Comparison of ENCODE assay signal across 11 cellular contexts in genomic region chr3:73094127-73094526, GRCh38. TPM values are rescaled to one million over a fixed set of nuclear protein-coding genes. Genes with fewer than 3 reads are reported as not detected.
DNase-seq lines count a peak whose midpoint lies in the region; ATAC-seq and TF ChIP-seq lines count a peak whose summit lies in the region.
"Had no signal": no experiment of that assay in that cellular context is flagged by ENCODE, and none has a peak within 500 bp of the region (broad histone marks: within the 10 kb centered on the region; RNA-seq: fewer than 3 reads in every experiment).

No MANE protein-coding gene starts in this region.

- TF ChIP-seq CTCF in LNCaP clone FGC (IDR thresholded peaks at IDR 0.05; ENCODE audit: control insufficient read depth, extremely low read depth, insufficient read depth) (peak; percentile 24; the same call in 1 of the 2 replicates), progenitor cell of endocrine pancreas (IDR thresholded peaks at IDR 0.05; ENCODE audit: unreplicated experiment) (peak; percentile 27), omental fat pad (IDR thresholded peaks at IDR 0.05) (no peak)

- no peak overlapping the region for H3K4me3 ChIP-seq in LNCaP clone FGC (ENCODE audit: low read depth, low read length)

- H3K9me3 Mint-ChIP-seq in activated CD8-positive, alpha-beta T cell treated with anti-CD3 and anti-CD28 coated beads, Interleukin-2, amount 10 ng/mL, durations not matched to agents 7 days and 5 days (ENCODE audit: insufficient read depth): no peaks in the 10 kb centered on the region
- no peaks in the 10 kb centered on the region for H3K9me3 Mint-ChIP-seq in progenitor cell of endocrine pancreas (ENCODE audit: low read depth)
- H3K9me3 Mint-ChIP-seq: activated naive CD4-positive, alpha-beta T cell treated with anti-CD3 and anti-CD28 coated beads, Interleukin-2, amount 50 U/mL, for 24 hours had no signal

- no peak overlapping the region for H3K4me3 Mint-ChIP-seq in activated CD8-positive, alpha-beta T cell treated with anti-CD3 and anti-CD28 coated beads, Interleukin-2, amount 10 ng/mL, durations not matched to agents 7 days and 5 days
- H3K4me3 Mint-ChIP-seq in progenitor cell of endocrine pancreas (ENCODE audit: low read depth): no peak overlapping the region
- H3K4me3 Mint-ChIP-seq: activated naive CD4-positive, alpha-beta T cell treated with anti-CD3 and anti-CD28 coated beads, Interleukin-2, amount 50 U/mL, for 24 hours had no signal

- ATAC-seq in activated CD8-positive, alpha-beta T cell treated with anti-CD3 and anti-CD28 coated beads, Interleukin-2, amount 10 ng/mL, durations not matched to agents 7 days and 5 days: no peak
- ATAC-seq in omental fat pad (ENCODE audit: low FRiP score) (no peak), GM21515 (IDR thresholded peaks at IDR 0.05; ENCODE audit: unreplicated experiment) (no peak)

- POLR2A ChIA-PET in activated CD8-positive, alpha-beta T cell treated with anti-CD3 and anti-CD28 coated beads, Interleukin-2, amount 10 ng/mL, durations not matched to agents 7 days and 5 days (lab: Charles Lee): no interaction called here

- peak overlapping the region; percentile 40 for H3K27ac Mint-ChIP-seq in activated CD8-positive, alpha-beta T cell treated with anti-CD3 and anti-CD28 coated beads, Interleukin-2, amount 10 ng/mL, durations not matched to agents 7 days and 5 days
- no peak overlapping the region for H3K27ac Mint-ChIP-seq in progenitor cell of endocrine pancreas
- H3K27ac Mint-ChIP-seq: activated naive CD4-positive, alpha-beta T cell treated with anti-CD3 and anti-CD28 coated beads, Interleukin-2, amount 50 U/mL, for 24 hours had no signal

- H3K4me1 Mint-ChIP-seq in activated CD8-positive, alpha-beta T cell treated with anti-CD3 and anti-CD28 coated beads, Interleukin-2, amount 10 ng/mL, durations not matched to agents 7 days and 5 days (ENCODE audit: low read depth): peaks cover 8% of the 10 kb centered on the region
- peaks cover 2% of the 10 kb centered on the region for H3K4me1 Mint-ChIP-seq in progenitor cell of endocrine pancreas (ENCODE audit: low read depth)

- no peaks in the 10 kb centered on the region for H3K36me3 Mint-ChIP-seq in activated CD8-positive, alpha-beta T cell treated with anti-CD3 and anti-CD28 coated beads, Interleukin-2, amount 10 ng/mL, durations not matched to agents 7 days and 5 days (ENCODE audit: low read depth)
- no peaks in the 10 kb centered on the region for H3K36me3 Mint-ChIP-seq in progenitor cell of endocrine pancreas (ENCODE audit: insufficient read depth)
- H3K36me3 Mint-ChIP-seq: activated naive CD4-positive, alpha-beta T cell treated with anti-CD3 and anti-CD28 coated beads, Interleukin-2, amount 50 U/mL, for 24 hours had no signal

- DNase-seq in DMS53 (lab: John Stamatoyannopoulos, UW): peak; percentile 4
- DNase-seq in DMS53 treated with DMSO at 0.1 percent for 48 hours (lab: John Stamatoyannopoulos, UW; ENCODE audit: unreplicated experiment): no peak
- peak; percentile 10 for DNase-seq in LNCaP clone FGC (ENCODE audit: low read depth)
- DNase-seq in activated CD8-positive, alpha-beta T cell treated with anti-CD3 and anti-CD28 coated beads, Interleukin-2, amount 10 ng/mL, durations not matched to agents 7 days and 5 days: no peak
- no peak for DNase-seq in progenitor cell of endocrine pancreas (ENCODE audit: low spot score, unreplicated experiment)
- no peak for DNase-seq in omental fat pad (ENCODE audit: low spot score)
- DNase-seq in AG08396 (ENCODE audit: low spot score): no peak
- DNase-seq: NCI-H774; stimulated activated CD4-positive, alpha-beta T cell treated with anti-CD3 and anti-CD28 coated beads, Interleukin-4, amount 100 ng/mL, for 1 hour had no signal

- H3K27me3 Mint-ChIP-seq in activated CD8-positive, alpha-beta T cell treated with anti-CD3 and anti-CD28 coated beads, Interleukin-2, amount 10 ng/mL, durations not matched to agents 7 days and 5 days (ENCODE audit: low read depth): peaks cover 2% of the 10 kb centered on the region
- no peaks in the 10 kb centered on the region for H3K27me3 Mint-ChIP-seq in progenitor cell of endocrine pancreas
- H3K27me3 Mint-ChIP-seq: activated naive CD4-positive, alpha-beta T cell treated with anti-CD3 and anti-CD28 coated beads, Interleukin-2, amount 50 U/mL, for 24 hours had no signal

- CTCF ChIA-PET in activated CD8-positive, alpha-beta T cell treated with anti-CD3 and anti-CD28 coated beads, Interleukin-2, amount 10 ng/mL, durations not matched to agents 7 days and 5 days (lab: Charles Lee): no interaction called here

RNA-seq across cellular contexts. Expression of gene EBLN2, which starts 32.7 kb away (rescaled TPM):
- 1 to 10 TPM; 5.3 to 5.9 TPM for total RNA-seq in activated CD8-positive, alpha-beta T cell treated with anti-CD3 and anti-CD28 coated beads, Interleukin-2, amount 10 ng/mL, durations not matched to agents 7 days and 5 days
- 14.9 and 16.9 TPM in 2 replicates for total RNA-seq in progenitor cell of endocrine pancreas
- 10 to 100 TPM in 1 of 4 donors, 1 to 10 TPM in 3; 6.3 to 11.2 (median 8.2) TPM for total RNA-seq in omental fat pad

Comparison
In these comparisons a context has a peak if more than half of its experiments do, and no peak if none do; other contexts are left out.
1. DNase-seq: peak in DMS53 (single experiment) and LNCaP clone FGC (single experiment); none in DMS53 treated with DMSO at 0.1 percent for 48 hours (single experiment), activated CD8-positive, alpha-beta T cell treated with anti-CD3 and anti-CD28 coated beads, Interleukin-2, amount 10 ng/mL, durations not matched to agents 7 days and 5 days (single experiment), progenitor cell of endocrine pancreas (single experiment), omental fat pad (single experiment) and AG08396 (single experiment).
2. CTCF ChIP-seq: peak in LNCaP clone FGC (single experiment) and progenitor cell of endocrine pancreas (single experiment); none in omental fat pad (0 of 3).